ENCODE assay signal across 24 cellular contexts in genomic region chr11:41996558-41996957, GRCh38.
"Had no signal": no experiment of that assay in that cellular context is flagged by ENCODE, and none has a peak within 500 bp of the region (broad histone marks: within the 10 kb centered on the region; RNA-seq: fewer than 3 reads in every experiment).

No MANE protein-coding gene starts in this region.

- H3K27ac ChIP-seq: left lung, ovary, right atrium auricular region, skin epidermis, stomach, testis, thyroid gland, transverse colon, upper lobe of left lung, vagina had no signal

- ATAC-seq: left colon; left lung; naive thymus-derived CD8-positive, alpha-beta T cell; sciatic nerve; stimulated activated naive B cell treated with anti-CD40 and anti-IgM and Interleukin-4, amounts not matched to agents 10 μg/mL and 1 μg/mL and 100 μg/mL, for 72 hours; stimulated activated naive CD8-positive, alpha-beta T cell treated with anti-CD3 and anti-CD28 coated beads, Interleukin-15, Interleukin-2, amounts not matched to agents 100 U/mL and 50 U/mL, for 24 hours had no signal

- H3K36me3 ChIP-seq: left lung, ovary, right atrium auricular region, stomach, thyroid gland, transverse colon, upper lobe of left lung, vagina had no signal

- H3K4me1 ChIP-seq: left lung, right atrium auricular region, stomach, testis, thyroid gland, transverse colon, upper lobe of left lung, vagina had no signal

- H3K9me3 ChIP-seq: left lung, ovary, right atrium auricular region, stomach, testis, thyroid gland, transverse colon, upper lobe of left lung, vagina had no signal

- H3K27me3 ChIP-seq: left lung, ovary, right atrium auricular region, stomach, testis, thyroid gland, transverse colon, upper lobe of left lung, vagina had no signal

- H3K4me3 ChIP-seq: left lung, lung, ovary, right atrium auricular region, skin epidermis, stomach, testis, thyroid gland, transverse colon, upper lobe of left lung, vagina had no signal

- DNase-seq: hypothalamus; immature natural killer cell; kidney; left colon; left lung; midbrain; naive thymus-derived CD8-positive, alpha-beta T cell; ovary; stimulated activated CD4-positive, alpha-beta T cell treated with anti-CD3 and anti-CD28 coated beads, Interleukin-12 subunit alpha, Interleukin-12 subunit beta, amount 100 ng/mL, for 4 hours; stimulated activated CD4-positive, alpha-beta T cell treated with anti-CD3 and anti-CD28 coated beads, Interleukin-15, amount 100 ng/mL, for 24 hours; stimulated activated CD4-positive, alpha-beta T cell treated with anti-CD3 and anti-CD28 coated beads, Interleukin-2, amount 100 ng/mL, for 24 hours; stimulated activated CD4-positive, alpha-beta T cell treated with anti-CD3 and anti-CD28 coated beads, Interleukin-4, amount 100 ng/mL, for 1 hour; stimulated activated naive B cell treated with anti-CD40 and anti-IgM and Interleukin-4, amounts not matched to agents 10 μg/mL and 1 μg/mL and 100 μg/mL, for 72 hours; stimulated activated naive CD8-positive, alpha-beta T cell treated with anti-CD3 and anti-CD28 coated beads, Interleukin-15, Interleukin-2, amounts not matched to agents 100 U/mL and 50 U/mL, for 24 hours; stomach; testis; thyroid gland; transverse colon; upper lobe of left lung had no signal
